ENCODE assay signal across 12 cellular contexts in genomic region chr14:92959189-92959531, GRCh38. TPM values are rescaled to one million over a fixed set of nuclear protein-coding genes. Genes with fewer than 3 reads are reported as not detected.
DNase-seq lines count a peak whose midpoint lies in the region; TF ChIP-seq lines count a peak whose summit lies in the region.
"Had no signal": no experiment of that assay in that cellular context is flagged by ENCODE, and none has a peak within 500 bp of the region (broad histone marks: within the 10 kb centered on the region; RNA-seq: fewer than 3 reads in every experiment).

No MANE protein-coding gene starts in this region.

- H3K4me3 Mint-ChIP-seq in T-helper 2 cell treated with Interferon-gamma antibody and Interleukin-4, amounts not matched to agents 5 μg/mL and 100 μg/mL, for 36 hours, result no peak overlapping the region

- no peak overlapping the region for H3K4me3 ChIP-seq in BE2C (ENCODE audit: low read depth, low read length)
- H3K4me3 ChIP-seq: vagina had no signal

- TF ChIP-seq CTCF in BE2C (IDR thresholded peaks at IDR 0.05; ENCODE audit: low read depth, low read length) (no peak), RWPE1 (conservative IDR thresholded peaks at IDR 0.05; ENCODE audit: low read depth) (no peak)

- peaks cover 24% of the 10 kb centered on the region for H3K36me3 ChIP-seq in BE2C

- H3K27ac Mint-ChIP-seq in T-helper 2 cell treated with Interferon-gamma antibody and Interleukin-4, amounts not matched to agents 5 μg/mL and 100 μg/mL, for 36 hours, result no peak overlapping the region

- no peaks in the 10 kb centered on the region for H3K4me1 Mint-ChIP-seq in T-helper 2 cell treated with Interferon-gamma antibody and Interleukin-4, amounts not matched to agents 5 μg/mL and 100 μg/mL, for 36 hours (ENCODE audit: low read depth)

- POLR2A ChIA-PET in RWPE1 (lab: Yijun Ruan, JAX; ENCODE audit: low non-redundant PET), result no interaction called here

- DNase-seq in BE2C (peak; percentile 85), NCI-H2081 treated with DMSO at 0.1 percent for 48 hours (lab: John Stamatoyannopoulos, UW) (peak; percentile 56), midbrain (lab: John Stamatoyannopoulos, UW) (peak; percentile 80), NCI-H187 treated with DMSO at 0.1 percent for 48 hours (lab: John Stamatoyannopoulos, UW) (no peak), RWPE1 (ENCODE audit: low spot score) (no peak)
- DNase-seq in T-helper 2 cell treated with Interferon-gamma antibody and Interleukin-4, amounts not matched to agents 5 μg/mL and 100 μg/mL, for 36 hours (ENCODE audit: low spot score), result no peak
- DNase-seq in activated T-cell treated with anti-CD3 and anti-CD28 coated beads, Interleukin-2, amount 50 U/mL, for 1 hour, result no peak
- DNase-seq: activated CD8-positive, alpha-beta memory T cell treated with anti-CD3 and anti-CD28 coated beads, Interleukin-2, amount 50 U/mL, for 48 hours; foreskin fibroblast; NCI-H226 had no signal

- H3K9me3 ChIP-seq in BE2C, result no peaks in the 10 kb centered on the region
- H3K9me3 ChIP-seq: vagina had no signal

- H3K36me3 Mint-ChIP-seq in T-helper 2 cell treated with Interferon-gamma antibody and Interleukin-4, amounts not matched to agents 5 μg/mL and 100 μg/mL, for 36 hours (ENCODE audit: low read depth), result peaks cover 2% of the 10 kb centered on the region

- H3K27ac ChIP-seq in cingulate gyrus (ENCODE audit: low read depth, low read length), result peak overlapping the region; percentile 97
- no peak overlapping the region for H3K27ac ChIP-seq in RWPE1
- H3K27ac ChIP-seq: vagina had no signal

- H3K9me3 Mint-ChIP-seq in T-helper 2 cell treated with Interferon-gamma antibody and Interleukin-4, amounts not matched to agents 5 μg/mL and 100 μg/mL, for 36 hours, result no peaks in the 10 kb centered on the region

- peaks cover 33% of the 10 kb centered on the region for H3K4me1 ChIP-seq in BE2C

- no peaks in the 10 kb centered on the region for H3K27me3 Mint-ChIP-seq in T-helper 2 cell treated with Interferon-gamma antibody and Interleukin-4, amounts not matched to agents 5 μg/mL and 100 μg/mL, for 36 hours (ENCODE audit: low read depth)

- CTCF ChIA-PET in RWPE1 (lab: Yijun Ruan, JAX), result interaction anchor here (0.8 kb wide), 1 partner anchor 9 kb away, joined by 3 read pairs; no protein-coding TSS in a partner anchor

- no peaks in the 10 kb centered on the region for H3K27me3 ChIP-seq in BE2C
- H3K27me3 ChIP-seq: vagina had no signal

RNA-seq across cellular contexts. Expression of gene CHGA, which starts 36.2 kb away (rescaled TPM):
- polyA plus RNA-seq in BE2C (2012; ENCODE audit: insufficient read depth, insufficient read length, low read depth), result 6,216 TPM

Comparison
In these comparisons a context has a peak if more than half of its experiments do, and no peak if none do; other contexts are left out.
1. DNase-seq: peak in BE2C (single experiment), NCI-H2081 treated with DMSO at 0.1 percent for 48 hours (single experiment) and midbrain (single experiment); none in NCI-H187 treated with DMSO at 0.1 percent for 48 hours (single experiment), RWPE1 (single experiment), T-helper 2 cell treated with Interferon-gamma antibody and Interleukin-4, amounts not matched to agents 5 μg/mL and 100 μg/mL, for 36 hours (single experiment) and activated T-cell treated with anti-CD3 and anti-CD28 coated beads, Interleukin-2, amount 50 U/mL, for 1 hour (single experiment).